In genomic region chr20:50615407-50615806, GRCh38 we compare ENCODE assay signal across 22 cellular contexts.
"Had no signal": no experiment of that assay in that cellular context is flagged by ENCODE, and none has a peak within 500 bp of the region (broad histone marks: within the 10 kb centered on the region; RNA-seq: fewer than 3 reads in every experiment).

No MANE protein-coding gene starts in this region.

- H3K9me3 ChIP-seq: esophagus muscularis mucosa, gastroesophageal sphincter, left lung, lower lobe of right lung, mucosa of descending colon had no signal

- H3K4me1 Mint-ChIP-seq: immature natural killer cell, mesothelial cell of epicardium had no signal

- H3K4me1 ChIP-seq: foreskin keratinocyte, gastroesophageal sphincter, left lung, lower lobe of right lung had no signal

- H3K27me3 ChIP-seq: dorsolateral prefrontal cortex, esophagus muscularis mucosa, foreskin keratinocyte, gastroesophageal sphincter, heart left ventricle, hepatocyte, left lung had no signal

- H3K79me2 ChIP-seq: hepatocyte had no signal

- H3K27ac Mint-ChIP-seq: immature natural killer cell had no signal

- DNase-seq: dermis blood vessel endothelial cell; dorsolateral prefrontal cortex; effector CD4-positive, alpha-beta T cell; effector memory CD4-positive, alpha-beta T cell; foreskin keratinocyte; heart left ventricle; hypothalamus; immature natural killer cell; islet precursor cell; kidney; kidney glomerular epithelial cell; left colon; left lung; left ventricle myocardium superior; lower lobe of right lung; mesenchymal stem cell; mucosa of descending colon had no signal

- H3K4me3 ChIP-seq: coronary artery, dorsolateral prefrontal cortex, esophagus muscularis mucosa, gastroesophageal sphincter, heart left ventricle, hepatocyte, left lung, lower lobe of right lung, mucosa of descending colon had no signal

- H3K4me2 ChIP-seq: hepatocyte had no signal

- H3K9me3 Mint-ChIP-seq: mesothelial cell of epicardium had no signal

- H3K36me3 ChIP-seq: left lung, lower lobe of right lung had no signal

- ATAC-seq: foreskin keratinocyte, gastroesophageal sphincter, heart left ventricle, left colon, left lung, left ventricle myocardium superior, lower lobe of right lung, mucosa of descending colon had no signal

- H2AFZ ChIP-seq: hepatocyte had no signal

- H3K27ac ChIP-seq: coronary artery, dorsolateral prefrontal cortex, esophagus muscularis mucosa, foreskin keratinocyte, gastroesophageal sphincter, heart left ventricle, hepatocyte, left lung, lower lobe of right lung had no signal

- H3K36me3 Mint-ChIP-seq: immature natural killer cell, mesothelial cell of epicardium had no signal

- H3K4me3 Mint-ChIP-seq: immature natural killer cell, mesothelial cell of epicardium had no signal
